28 cellular contexts compared by ENCODE assay signal in the genomic region with DNA sequence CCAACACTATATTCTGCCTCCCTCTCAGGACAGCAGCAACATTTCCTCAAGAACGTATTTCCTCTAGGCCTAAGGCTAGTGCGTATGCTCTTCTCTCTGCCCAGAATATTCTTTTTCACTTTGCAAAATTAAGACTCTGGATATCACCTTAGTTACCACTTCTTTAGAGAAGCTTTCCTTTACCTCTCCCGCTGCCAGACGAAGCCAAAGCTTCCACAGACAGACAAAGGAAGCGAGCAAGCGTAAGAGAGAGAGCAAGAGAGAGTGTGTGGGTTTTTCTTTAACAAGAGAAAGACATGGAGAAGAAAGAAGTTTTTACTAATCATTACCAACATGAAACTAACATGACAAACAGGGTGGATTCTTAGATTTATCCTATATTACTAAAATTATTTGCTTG.
"Had no signal": no experiment of that assay in that cellular context is flagged by ENCODE, and none has a peak within 500 bp of the region (broad histone marks: within the 10 kb centered on the region; RNA-seq: fewer than 3 reads in every experiment).

No MANE protein-coding gene starts in this region.

- H3K9me3 Mint-ChIP-seq: activated CD4-positive, alpha-beta T cell treated with anti-CD3 and anti-CD28 coated beads, Interleukin-2, amount 10 ng/mL, durations not matched to agents 7 days and 5 days; activated CD8-positive, alpha-beta T cell treated with anti-CD3 and anti-CD28 coated beads for 36 hours; activated naive CD4-positive, alpha-beta T cell treated with anti-CD3 and anti-CD28 coated beads for 36 hours; activated naive CD8-positive, alpha-beta T cell treated with anti-CD3 and anti-CD28 coated beads for 36 hours; activated T-cell treated with anti-CD3 and anti-CD28 coated beads, Interleukin-2, amount 50 U/mL, for 72 hours; natural killer cell; stimulated activated effector memory CD8-positive, alpha-beta T cell treated with anti-CD3 and anti-CD28 coated beads, Interleukin-12 subunit alpha, Interleukin-12 subunit beta, amount 100 ng/mL, for 72 hours; stimulated activated naive CD8-positive, alpha-beta T cell treated with anti-CD3 and anti-CD28 coated beads, Interleukin-15, Interleukin-2, amounts not matched to agents 100 ng/mL and 50 ng/mL, for 24 hours; type B pancreatic cell had no signal

- H3K27me3 Mint-ChIP-seq: activated CD4-positive, alpha-beta T cell treated with anti-CD3 and anti-CD28 coated beads, Interleukin-2, amount 10 ng/mL, durations not matched to agents 7 days and 5 days; activated CD8-positive, alpha-beta memory T cell treated with anti-CD3 and anti-CD28 coated beads, Interleukin-2, amount 10 ng/mL, durations not matched to agents 7 days and 5 days; activated CD8-positive, alpha-beta T cell treated with anti-CD3 and anti-CD28 coated beads for 36 hours; activated naive CD8-positive, alpha-beta T cell treated with anti-CD3 and anti-CD28 coated beads for 36 hours; stimulated activated naive CD8-positive, alpha-beta T cell treated with anti-CD3 and anti-CD28 coated beads, Interleukin-15, Interleukin-2, amounts not matched to agents 100 ng/mL and 50 ng/mL, for 24 hours; type B pancreatic cell had no signal

- H3K27ac ChIP-seq: adrenal gland, brain microvascular endothelial cell, esophagus muscularis mucosa, foreskin keratinocyte, left lung, lower lobe of right lung, pancreas, prostate gland, sigmoid colon, thoracic aorta had no signal

- H3K4me3 ChIP-seq: adrenal gland, esophagus muscularis mucosa, left lung, lower lobe of right lung, pancreas, prostate gland, sigmoid colon, thoracic aorta had no signal

- ATAC-seq: activated CD8-positive, alpha-beta memory T cell treated with anti-CD3 and anti-CD28 coated beads, Interleukin-2, amount 10 ng/mL, durations not matched to agents 7 days and 5 days; activated CD8-positive, alpha-beta T cell treated with anti-CD3 and anti-CD28 coated beads for 36 hours; activated T-cell treated with anti-CD3 and anti-CD28 coated beads, Interleukin-2, amount 50 U/mL, for 72 hours; foreskin keratinocyte; left lung; lower lobe of right lung; natural killer cell; pancreas; stimulated activated effector memory CD8-positive, alpha-beta T cell treated with anti-CD3 and anti-CD28 coated beads, Interleukin-12 subunit alpha, Interleukin-12 subunit beta, amount 100 ng/mL, for 72 hours had no signal

- H3K4me1 ChIP-seq: adrenal gland, esophagus muscularis mucosa, foreskin keratinocyte, left lung, lower lobe of right lung, pancreas, prostate gland, sigmoid colon had no signal

- H3K27me3 ChIP-seq: adrenal gland, brain microvascular endothelial cell, esophagus muscularis mucosa, foreskin keratinocyte, left lung, pancreas, sigmoid colon had no signal

- H3K9me3 ChIP-seq: adrenal gland, esophagus muscularis mucosa, left lung, lower lobe of right lung, pancreas, prostate gland, sigmoid colon, thoracic aorta had no signal

- H3K36me3 Mint-ChIP-seq: natural killer cell had no signal

- H3K27ac Mint-ChIP-seq: activated CD4-positive, alpha-beta T cell treated with anti-CD3 and anti-CD28 coated beads, Interleukin-2, amount 10 ng/mL, durations not matched to agents 7 days and 5 days; activated CD8-positive, alpha-beta memory T cell treated with anti-CD3 and anti-CD28 coated beads, Interleukin-2, amount 10 ng/mL, durations not matched to agents 7 days and 5 days; activated CD8-positive, alpha-beta T cell treated with anti-CD3 and anti-CD28 coated beads for 36 hours; activated naive CD4-positive, alpha-beta T cell treated with anti-CD3 and anti-CD28 coated beads for 36 hours; activated naive CD8-positive, alpha-beta T cell treated with anti-CD3 and anti-CD28 coated beads for 36 hours; activated T-cell treated with anti-CD3 and anti-CD28 coated beads, Interleukin-2, amount 50 U/mL, for 72 hours; natural killer cell; stimulated activated effector memory CD8-positive, alpha-beta T cell treated with anti-CD3 and anti-CD28 coated beads, Interleukin-12 subunit alpha, Interleukin-12 subunit beta, amount 100 ng/mL, for 72 hours; stimulated activated naive CD8-positive, alpha-beta T cell treated with anti-CD3 and anti-CD28 coated beads, Interleukin-15, Interleukin-2, amounts not matched to agents 100 ng/mL and 50 ng/mL, for 24 hours; type B pancreatic cell had no signal

- H3K4me3 Mint-ChIP-seq: activated CD4-positive, alpha-beta T cell treated with anti-CD3 and anti-CD28 coated beads, Interleukin-2, amount 10 ng/mL, durations not matched to agents 7 days and 5 days; activated CD8-positive, alpha-beta memory T cell treated with anti-CD3 and anti-CD28 coated beads, Interleukin-2, amount 10 ng/mL, durations not matched to agents 7 days and 5 days; activated CD8-positive, alpha-beta T cell treated with anti-CD3 and anti-CD28 coated beads for 36 hours; activated naive CD4-positive, alpha-beta T cell treated with anti-CD3 and anti-CD28 coated beads for 36 hours; activated naive CD8-positive, alpha-beta T cell treated with anti-CD3 and anti-CD28 coated beads for 36 hours; activated T-cell treated with anti-CD3 and anti-CD28 coated beads, Interleukin-2, amount 50 U/mL, for 72 hours; natural killer cell; stimulated activated effector memory CD8-positive, alpha-beta T cell treated with anti-CD3 and anti-CD28 coated beads, Interleukin-12 subunit alpha, Interleukin-12 subunit beta, amount 100 ng/mL, for 72 hours; stimulated activated naive CD8-positive, alpha-beta T cell treated with anti-CD3 and anti-CD28 coated beads, Interleukin-15, Interleukin-2, amounts not matched to agents 100 ng/mL and 50 ng/mL, for 24 hours; type B pancreatic cell had no signal

- H3K36me3 ChIP-seq: pancreas, prostate gland had no signal

- DNase-seq: activated CD4-positive, alpha-beta T cell treated with anti-CD3 and anti-CD28 coated beads, Interleukin-2, amount 10 ng/mL, durations not matched to agents 7 days and 5 days; activated CD4-positive, CD25-positive, alpha-beta regulatory T cell treated with anti-CD3 and anti-CD28 coated beads, Interleukin-2, amount 50 U/mL, for 72 hours; activated CD8-positive, alpha-beta memory T cell treated with anti-CD3 and anti-CD28 coated beads, Interleukin-2, amount 10 ng/mL, durations not matched to agents 7 days and 5 days; activated CD8-positive, alpha-beta T cell treated with anti-CD3 and anti-CD28 coated beads for 36 hours; activated effector memory CD4-positive, alpha-beta T cell treated with anti-CD3 and anti-CD28 coated beads, Interleukin-2, amount 50 U/mL, for 16 hours; activated naive CD4-positive, alpha-beta T cell treated with anti-CD3 and anti-CD28 coated beads for 36 hours; activated naive CD8-positive, alpha-beta T cell treated with anti-CD3 and anti-CD28 coated beads for 36 hours; activated T-cell treated with anti-CD3 and anti-CD28 coated beads, Interleukin-2, amount 50 U/mL, for 72 hours; adrenal gland; aorta; brain microvascular endothelial cell; central memory CD4-positive, alpha-beta T cell; foreskin keratinocyte; left lung; lower lobe of right lung; mesendoderm; natural killer cell; pancreas; sigmoid colon; small intestine; stimulated activated CD4-positive, alpha-beta T cell treated with anti-CD3 and anti-CD28 coated beads, Interleukin-4, amount 100 ng/mL, for 24 hours; T-helper 2 cell had no signal

- H3K4me1 Mint-ChIP-seq: activated CD4-positive, alpha-beta T cell treated with anti-CD3 and anti-CD28 coated beads, Interleukin-2, amount 10 ng/mL, durations not matched to agents 7 days and 5 days; activated naive CD8-positive, alpha-beta T cell treated with anti-CD3 and anti-CD28 coated beads for 36 hours; stimulated activated effector memory CD8-positive, alpha-beta T cell treated with anti-CD3 and anti-CD28 coated beads, Interleukin-12 subunit alpha, Interleukin-12 subunit beta, amount 100 ng/mL, for 72 hours had no signal
